In genomic region chr19:14201481-14201880, GRCh38 we compare ENCODE assay signal across 8 cellular contexts. TPM values are rescaled to one million over a fixed set of nuclear protein-coding genes. Genes with fewer than 3 reads are reported as not detected.
A peak's percentile ranks its signal among the peaks of the same experiment; 100 is the strongest.
DNase-seq lines count a peak whose midpoint lies in the region; ATAC-seq, FAIRE-seq and TF ChIP-seq lines count a peak whose summit lies in the region.
"Not testable (repeated sequence)": the region's sequence is repeated elsewhere in the genome, so short reads cannot be mapped to it uniquely, and the experiment has no call there.

No MANE protein-coding gene starts in this region.

- H3K36me3 Mint-ChIP-seq in CD4-positive, alpha-beta T cell (ENCODE audit: low read depth); T-cell; glutamatergic neuron (ENCODE audit: unreplicated experiment); nephron progenitor cell (ENCODE audit: low read depth); progenitor cell of endocrine pancreas (ENCODE audit: insufficient read depth): not testable (repeated sequence)
- H3K36me3 Mint-ChIP-seq in astrocyte (ENCODE audit: low read depth, unreplicated experiment): peaks cover 10% of the 10 kb centered on the region

- POLR2A ChIA-PET in CD4-positive, alpha-beta T cell (lab: Charles Lee); HEK293 (lab: Yijun Ruan, JAX); T-cell (lab: Charles Lee): not testable (repeated sequence)

- H4K20me1 ChIP-seq in astrocyte (ENCODE audit: insufficient read depth, low read length): peaks cover 21% of the 10 kb centered on the region

- not testable (repeated sequence) for H2AFZ ChIP-seq in astrocyte (ENCODE audit: low read depth, low read length)

- not testable (repeated sequence) for ATAC-seq in CD4-positive, alpha-beta T cell (ENCODE audit: poor library complexity); T-cell (replicated peaks in 1 of 4)

- H3K27ac Mint-ChIP-seq in CD4-positive, alpha-beta T cell: peak overlapping the region; percentile 42
- peak overlapping the region; percentile 48 to 56 for H3K27ac Mint-ChIP-seq in T-cell
- not testable (repeated sequence) for H3K27ac Mint-ChIP-seq in astrocyte (ENCODE audit: unreplicated experiment); nephron progenitor cell
- H3K27ac Mint-ChIP-seq in glutamatergic neuron (ENCODE audit: unreplicated experiment): peak overlapping the region; percentile 3
- peak overlapping the region; percentile 25 for H3K27ac Mint-ChIP-seq in progenitor cell of endocrine pancreas

- FAIRE-seq in astrocyte (lab: Jason Lieb, UNC): not testable (repeated sequence)
- FAIRE-seq in bronchial epithelial cell (lab: Jason Lieb, UNC): peak; percentile 62

- H3K4me2 ChIP-seq in astrocyte (ENCODE audit: low read length): not testable (repeated sequence)

- H3K9me3 Mint-ChIP-seq in CD4-positive, alpha-beta T cell; T-cell; astrocyte (ENCODE audit: unreplicated experiment); nephron progenitor cell; progenitor cell of endocrine pancreas (ENCODE audit: low read depth): not testable (repeated sequence)
- H3K9me3 Mint-ChIP-seq in glutamatergic neuron (ENCODE audit: unreplicated experiment): peaks cover 10% of the 10 kb centered on the region

- not testable (repeated sequence) for H3K9ac ChIP-seq in astrocyte (ENCODE audit: low read length)

- not testable (repeated sequence) for H3K79me2 ChIP-seq in astrocyte (ENCODE audit: insufficient read depth, low read length)

- H3K9me3 ChIP-seq in CD4-positive, alpha-beta T cell (ENCODE audit: control insufficient read depth, low read length); HEK293 (ENCODE audit: control insufficient read depth, insufficient read depth, low read depth, low read length); astrocyte (ENCODE audit: insufficient read depth, low read depth, low read length): not testable (repeated sequence)

- CTCF ChIA-PET in CD4-positive, alpha-beta T cell (lab: Charles Lee): not testable (repeated sequence)
- CTCF ChIA-PET in HEK293 (lab: Yijun Ruan, JAX) (interaction anchor here (0.6 to 1.2 kb wide), 4 partner anchors 65 to 299 kb away, joined by 3 to 4 read pairs (median 4); partner anchors contain the start of gene ASF1B), T-cell (lab: Charles Lee) (interaction anchor here in 1 of 2 donors (0.6 kb wide), 1 partner anchor 157 kb away, joined by 6 read pairs; no protein-coding TSS in a partner anchor)

- H3K27ac ChIP-seq in CD4-positive, alpha-beta T cell (ENCODE audit: low read depth, low read length); HEK293 (ENCODE audit: extremely low read depth, low read depth, low read length); astrocyte (ENCODE audit: low read depth, low read length): not testable (repeated sequence)

- peaks cover 37% of the 10 kb centered on the region for H3K4me1 Mint-ChIP-seq in CD4-positive, alpha-beta T cell (ENCODE audit: low read depth)
- H3K4me1 Mint-ChIP-seq in T-cell (peaks cover 43 to 48% (median 44%) of the 10 kb centered on the region in 3 donors), nephron progenitor cell (peaks cover 43% of the 10 kb centered on the region)
- not testable (repeated sequence) for H3K4me1 Mint-ChIP-seq in astrocyte (ENCODE audit: low read depth, unreplicated experiment); glutamatergic neuron (ENCODE audit: low read depth, unreplicated experiment); progenitor cell of endocrine pancreas (ENCODE audit: low read depth)

- H3K27me3 Mint-ChIP-seq in CD4-positive, alpha-beta T cell; T-cell; astrocyte (ENCODE audit: low read depth, unreplicated experiment); nephron progenitor cell (ENCODE audit: low read depth, poor library complexity); progenitor cell of endocrine pancreas: not testable (repeated sequence)
- H3K27me3 Mint-ChIP-seq in glutamatergic neuron (ENCODE audit: unreplicated experiment): peaks cover 11% of the 10 kb centered on the region

- H3K4me3 ChIP-seq in HEK293 (ENCODE audit: low read depth, low read length); astrocyte (ENCODE audit: insufficient read depth, low read depth, low read length); bronchial epithelial cell (ENCODE audit: low read depth, low read length): not testable (repeated sequence)

- TF ChIP-seq CTCF in CD4-positive, alpha-beta T cell (IDR thresholded peaks at IDR 0.05); HEK293 (tag by site-specific recombination; IDR thresholded peaks at IDR 0.05); astrocyte (IDR thresholded peaks at IDR 0.05; ENCODE audit: insufficient read depth, low read depth, low read length); bronchial epithelial cell (IDR thresholded peaks at IDR 0.05; ENCODE audit: insufficient read depth, low read length, severe bottlenecking); glutamatergic neuron (IDR thresholded peaks at IDR 0.05; ENCODE audit: partially characterized antibody, unreplicated experiment); nephron progenitor cell (IDR thresholded peaks at IDR 0.05); progenitor cell of endocrine pancreas (IDR thresholded peaks at IDR 0.05; ENCODE audit: unreplicated experiment): not testable (repeated sequence)

- H3K4me1 ChIP-seq in HEK293 (ENCODE audit: control insufficient read depth, insufficient read depth, low read length); astrocyte (ENCODE audit: insufficient read depth, low read length): not testable (repeated sequence)

- peak overlapping the region; percentile 71 for H3K4me3 Mint-ChIP-seq in CD4-positive, alpha-beta T cell
- not testable (repeated sequence) for H3K4me3 Mint-ChIP-seq in T-cell; progenitor cell of endocrine pancreas (ENCODE audit: low read depth)
- H3K4me3 Mint-ChIP-seq in astrocyte (ENCODE audit: unreplicated experiment): peak overlapping the region; percentile 34
- peak overlapping the region; percentile 1 for H3K4me3 Mint-ChIP-seq in glutamatergic neuron (ENCODE audit: unreplicated experiment)
- peak overlapping the region; percentile 23 for H3K4me3 Mint-ChIP-seq in nephron progenitor cell

- DNase-seq in CD4-positive, alpha-beta T cell; T-cell; astrocyte (ENCODE audit: low read depth); bronchial epithelial cell (ENCODE audit: low read depth); glutamatergic neuron; nephron progenitor cell; progenitor cell of endocrine pancreas (ENCODE audit: low spot score, unreplicated experiment): not testable (repeated sequence)

- H3K27me3 ChIP-seq in CD4-positive, alpha-beta T cell (ENCODE audit: control insufficient read depth, insufficient read depth, low read length); astrocyte (ENCODE audit: insufficient read depth, low read length); bronchial epithelial cell (ENCODE audit: control insufficient read depth, insufficient read depth, low read length): not testable (repeated sequence)

- not testable (repeated sequence) for H3K36me3 ChIP-seq in HEK293 (ENCODE audit: control insufficient read depth in 2 of 2, insufficient read depth in 1 of 2, low read length in 2 of 2); astrocyte (ENCODE audit: insufficient read depth, low read length); bronchial epithelial cell (ENCODE audit: control insufficient read depth, insufficient read depth, low read length)

- intact Hi-C loops in CD4-positive, alpha-beta T cell (cut with DNase I, micrococcal nuclease): not testable (repeated sequence)

TF ChIP-seq in HEK293, 187 proteins besides CTCF, POLR2A, EP300 and RAD21:
- TF ChIP-seq ZEB2 (tag by site-specific recombination; IDR thresholded peaks at IDR 0.05): 0 out of 2 replicates have a peak, but pooled peaks have one; percentile 22

RNA-seq across cellular contexts. Expression of gene ADGRL1, which starts 4.5 kb away (rescaled TPM):
- 10 to 100 TPM; 22.2 to 23.9 TPM for total RNA-seq in CD4-positive, alpha-beta T cell
- total RNA-seq in T-cell: 10 to 100 TPM; 19.9 to 31.2 (median 28.0) TPM
- total RNA-seq in astrocyte: 40.9 and 48.9 TPM in 2 replicates
- 2.1 and 5.9 TPM in 2 replicates for total RNA-seq in bronchial epithelial cell
- 68.1 TPM for total RNA-seq in glutamatergic neuron (ENCODE audit: unreplicated experiment)
- total RNA-seq in progenitor cell of endocrine pancreas: 54.6 and 55.3 TPM in 2 replicates
